8 cellular contexts compared by ENCODE assay signal in the genomic region with DNA sequence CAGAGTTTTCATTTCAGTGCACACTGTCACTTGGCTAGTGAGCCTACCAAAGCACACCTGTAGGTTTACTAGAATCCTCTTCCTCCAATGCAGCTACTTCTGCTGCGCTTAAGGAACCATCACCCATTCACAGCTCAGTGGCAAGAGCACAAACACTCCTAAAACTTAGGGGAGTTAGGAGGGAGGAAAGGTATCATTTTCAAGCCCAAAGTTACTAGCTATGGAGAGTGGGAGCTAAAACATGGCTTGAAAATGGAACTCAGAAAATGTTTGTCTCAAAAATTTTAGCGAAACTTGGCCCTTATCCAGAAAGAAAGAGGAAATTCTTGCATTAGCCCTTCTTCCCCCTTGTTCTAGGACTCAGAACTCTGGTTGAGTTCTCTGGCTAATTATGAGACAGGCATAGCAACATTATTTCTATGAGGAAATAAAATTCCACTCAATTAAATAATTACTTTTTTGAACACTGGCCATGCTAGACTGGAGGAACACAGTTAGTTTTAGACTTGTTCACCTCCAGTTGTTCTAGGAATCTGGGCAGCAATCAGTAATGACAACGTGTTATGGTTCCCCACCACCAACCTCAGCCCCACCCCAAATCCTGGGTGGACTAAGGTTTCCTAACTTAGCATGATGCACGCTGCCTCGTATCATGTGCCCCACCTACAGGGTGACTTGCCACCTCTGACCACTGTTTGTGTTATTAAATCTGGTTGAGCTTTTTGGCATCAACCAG. TPM values are rescaled to one million over a fixed set of nuclear protein-coding genes. Genes with fewer than 3 reads are reported as not detected.
DNase-seq lines count a peak whose midpoint lies in the region; ATAC-seq and TF ChIP-seq lines count a peak whose summit lies in the region.

No MANE protein-coding gene starts in this region.

- DNase-seq in activated CD4-positive, alpha-beta T cell treated with anti-CD3 and anti-CD28 coated beads for 36 hours: peak; percentile 56
- DNase-seq in activated CD4-positive, alpha-beta T cell treated with anti-CD3 and anti-CD28 coated beads, Interleukin-2, amount 50 U/mL, for 4 hours: no peak
- peak in 1 of 2 experiments; percentile 6 for DNase-seq in SJSA1 (ENCODE audit: low read depth in 1 of 2, low spot score in 2 of 2)
- DNase-seq in heart right ventricle: no peak
- DNase-seq in stomach: no peak
- no peak for DNase-seq in NCI-H187 (lab: John Stamatoyannopoulos, UW)
- DNase-seq in DMS114 treated with DMSO at 0.1 percent for 48 hours (lab: John Stamatoyannopoulos, UW; ENCODE audit: unreplicated experiment): no peak
- DNase-seq in DMS153 (lab: John Stamatoyannopoulos, UW): no peak

- ATAC-seq in activated CD4-positive, alpha-beta T cell treated with anti-CD3 and anti-CD28 coated beads for 36 hours: peak; percentile 7
- peak in 3 of 8 donors; percentile 25 to 27 (median 25) for ATAC-seq in heart right ventricle

- no peak overlapping the region for H3K4me3 ChIP-seq in SJSA1
- H3K4me3 ChIP-seq in heart right ventricle: peak overlapping the region in 1 of 10 donors; percentile 34
- H3K4me3 ChIP-seq in stomach: peak overlapping the region in 1 of 4 donors; percentile 17

- POLR2A ChIA-PET in activated CD4-positive, alpha-beta T cell treated with anti-CD3 and anti-CD28 coated beads for 36 hours (lab: Charles Lee): interaction anchor here (1.0 to 4.5 kb wide), 4 partner anchors 9 to 18 kb away, joined by 6 to 40 read pairs (median 7); no protein-coding TSS in a partner anchor

- H3K4me1 ChIP-seq in SJSA1 (replicated peaks) (peaks cover 63% of the 10 kb centered on the region), heart right ventricle (peaks cover 4 to 88% (median 60%) of the 10 kb centered on the region in 9 donors), stomach (peaks cover 60 to 100% (median 92%) of the 10 kb centered on the region in 4 donors)

- H3K9me3 ChIP-seq in SJSA1 (replicated peaks) (no peaks in the 10 kb centered on the region), heart right ventricle (no peaks in the 10 kb centered on the region), stomach (no peaks in the 10 kb centered on the region)

- no peaks in the 10 kb centered on the region for H3K9me3 Mint-ChIP-seq in activated CD4-positive, alpha-beta T cell treated with anti-CD3 and anti-CD28 coated beads for 36 hours (ENCODE audit: low read depth)

- H3K4me3 Mint-ChIP-seq in activated CD4-positive, alpha-beta T cell treated with anti-CD3 and anti-CD28 coated beads for 36 hours: peak overlapping the region; percentile 74

- intact Hi-C loops in activated CD4-positive, alpha-beta T cell treated with anti-CD3 and anti-CD28 coated beads for 36 hours (cut with DNase I, micrococcal nuclease): loop anchor here (2.0 to 5.0 kb wide), 4 partner anchors 133 to 617 kb away; partner anchors contain the start of genes EMILIN2 (in 1 of the 2) and MYL12A (in 1 of the 2)
- intact Hi-C loops in heart right ventricle (cut with DNase I): loop anchor here in 4 of 10 donors (5.0 to 10.0 kb wide), 2 partner anchors 45 to 48 kb away; no protein-coding TSS in a partner anchor
- intact Hi-C loops in stomach (cut with DNase I; ENCODE audit: low total_unique reads): no loop called here

- peak overlapping the region; percentile 63 for H3K27ac ChIP-seq in SJSA1
- peak overlapping the region in 9 of 10 donors; percentile 7 to 80 (median 24) for H3K27ac ChIP-seq in heart right ventricle
- peak overlapping the region; percentile 71 to 92 (median 82) for H3K27ac ChIP-seq in stomach

- 51 to 61% methylated on average over 5 of the region's 5 CpGs for WGBS in heart right ventricle, 2 donors
- WGBS in stomach, 5 donors: 29 to 49% (median 36%) methylated on average over 5 of the region's 5 CpGs

- H3K4me1 Mint-ChIP-seq in activated CD4-positive, alpha-beta T cell treated with anti-CD3 and anti-CD28 coated beads for 36 hours: peaks cover 85% of the 10 kb centered on the region

- H3K36me3 Mint-ChIP-seq in activated CD4-positive, alpha-beta T cell treated with anti-CD3 and anti-CD28 coated beads for 36 hours (ENCODE audit: low read depth): peaks cover 50% of the 10 kb centered on the region

- H3K27me3 Mint-ChIP-seq in activated CD4-positive, alpha-beta T cell treated with anti-CD3 and anti-CD28 coated beads for 36 hours: no peaks in the 10 kb centered on the region

- no peak for TF ChIP-seq CTCF in heart right ventricle (IDR thresholded peaks at IDR 0.05)
- no peak for TF ChIP-seq CTCF in stomach (IDR thresholded peaks at IDR 0.05)

- H3K27ac Mint-ChIP-seq in activated CD4-positive, alpha-beta T cell treated with anti-CD3 and anti-CD28 coated beads for 36 hours: peak overlapping the region; percentile 98

- TF ChIP-seq EP300 in stomach (IDR thresholded peaks at IDR 0.05): no peak

- no peak for TF ChIP-seq POLR2A in stomach (IDR thresholded peaks at IDR 0.05)

- H3K27me3 ChIP-seq in SJSA1 (replicated peaks) (no peaks in the 10 kb centered on the region), heart right ventricle (no peaks in the 10 kb centered on the region), stomach (no peaks in the 10 kb centered on the region)

- CTCF ChIA-PET in activated CD4-positive, alpha-beta T cell treated with anti-CD3 and anti-CD28 coated beads for 36 hours (lab: Charles Lee): interaction anchor here (0.7 to 5.1 kb wide), 10 partner anchors 11 to 171 kb away, joined by 3 to 44 read pairs (median 5); no protein-coding TSS in a partner anchor

- H3K36me3 ChIP-seq in SJSA1: no peaks in the 10 kb centered on the region; the same call in 1 of the 2 replicates
- H3K36me3 ChIP-seq in heart right ventricle: no peaks in the 10 kb centered on the region
- no peaks in the 10 kb centered on the region for H3K36me3 ChIP-seq in stomach

RNA-seq across cellular contexts. Expression of gene LPIN2, which starts 32.9 kb away (rescaled TPM):
- total RNA-seq in activated CD4-positive, alpha-beta T cell treated with anti-CD3 and anti-CD28 coated beads for 36 hours: 10 to 100 TPM; 82.6 to 95.3 TPM
- total RNA-seq in SJSA1 (2014; rRNA removed; shearing (Covaris generic)): 13.7 and 21.0 TPM in 2 replicates
- total RNA-seq in heart right ventricle: 10 to 100 TPM in 4 of 10 donors, 1 to 10 TPM in 6; 6.8 to 15.9 (median 8.2) TPM
- 1 to 10 TPM; 1.9 to 5.0 TPM for polyA plus RNA-seq in heart right ventricle
- 10 to 100 TPM in 4 of 5 donors, 1 to 10 TPM in 1; 9.3 to 86.8 (median 13.4) TPM for total RNA-seq in stomach
- polyA plus RNA-seq in stomach: 10 to 100 TPM in 2 of 3 donors, 1 to 10 TPM in 1; 4.0 to 42.8 (median 12.5) TPM

Comparison
In these comparisons a context has a peak if more than half of its experiments do, and no peak if none do; other contexts are left out.
1. H3K27ac ChIP-seq: peak in every context shown above with its lines; median percentile 82 in stomach; 63 in SJSA1; 24 in heart right ventricle.